13 cellular contexts compared by ENCODE assay signal in the genomic region with DNA sequence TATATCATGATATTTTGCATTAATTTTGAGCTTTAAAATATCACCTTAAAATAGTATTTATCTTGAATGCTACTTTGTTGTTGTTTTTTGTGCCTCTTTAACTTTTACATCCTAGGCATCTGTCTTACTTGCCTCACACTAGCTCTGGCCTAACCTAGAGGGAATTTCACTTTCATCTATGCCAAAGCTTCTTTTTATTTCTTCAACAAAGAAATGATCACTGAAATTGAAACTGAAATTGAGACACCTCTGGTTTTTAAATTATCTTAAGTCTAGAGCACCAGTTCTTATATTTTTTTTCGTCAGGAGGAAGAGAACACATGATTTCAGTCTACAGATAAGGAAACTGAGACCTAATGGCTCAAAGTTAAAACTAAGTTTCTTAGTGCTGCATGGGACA. TPM values are rescaled to one million over a fixed set of nuclear protein-coding genes. Genes with fewer than 3 reads are reported as not detected.
DNase-seq lines count a peak whose midpoint lies in the region; ATAC-seq and TF ChIP-seq lines count a peak whose summit lies in the region.
"Had no signal": no experiment of that assay in that cellular context is flagged by ENCODE, and none has a peak within 500 bp of the region (broad histone marks: within the 10 kb centered on the region; RNA-seq: fewer than 3 reads in every experiment).

No MANE protein-coding gene starts in this region.

- peak overlapping the region; percentile 2 for H3K4me3 Mint-ChIP-seq in activated CD4-positive, alpha-beta T cell treated with anti-CD3 and anti-CD28 coated beads, Interleukin-2, amount 10 ng/mL, durations not matched to agents 7 days and 5 days
- no peak overlapping the region for H3K4me3 Mint-ChIP-seq in activated T-helper 17 cell treated with anti-CD3 and anti-CD28 coated beads, Interleukin-2, amount 50 U/mL, for 72 hours
- H3K4me3 Mint-ChIP-seq: mesothelial cell of epicardium had no signal

- peaks cover 14 to 36% (median 34%) of the 10 kb centered on the region in 3 donors for H3K27me3 ChIP-seq in gastrocnemius medialis
- H3K27me3 ChIP-seq in Karpas-422 (ENCODE audit: low read length) = no peaks in the 10 kb centered on the region

- no peak overlapping the region for H3K27ac ChIP-seq in gastrocnemius medialis
- no peak overlapping the region for H3K27ac ChIP-seq in Karpas-422 (ENCODE audit: low read length)

- POLR2A ChIA-PET in activated CD4-positive, alpha-beta T cell treated with anti-CD3 and anti-CD28 coated beads, Interleukin-2, amount 10 ng/mL, durations not matched to agents 7 days and 5 days (lab: Charles Lee) = interaction anchor here (0.7 kb wide), 1 partner anchor 430 kb away, joined by 3 read pairs; no protein-coding TSS in a partner anchor

- H3K36me3 Mint-ChIP-seq in activated CD4-positive, alpha-beta T cell treated with anti-CD3 and anti-CD28 coated beads, Interleukin-2, amount 10 ng/mL, durations not matched to agents 7 days and 5 days (ENCODE audit: low read depth) = no peaks in the 10 kb centered on the region
- no peaks in the 10 kb centered on the region for H3K36me3 Mint-ChIP-seq in activated T-helper 17 cell treated with anti-CD3 and anti-CD28 coated beads, Interleukin-2, amount 50 U/mL, for 72 hours (ENCODE audit: low read depth)
- H3K36me3 Mint-ChIP-seq: mesothelial cell of epicardium had no signal

- H3K4me2 ChIP-seq in Karpas-422 (ENCODE audit: low read depth, low read length, poor library complexity, severe bottlenecking) = no peak overlapping the region

- no peaks in the 10 kb centered on the region for H3K9me3 ChIP-seq in gastrocnemius medialis
- no peaks in the 10 kb centered on the region for H3K9me3 ChIP-seq in Karpas-422 (ENCODE audit: low read length)

- no peaks in the 10 kb centered on the region for H3K79me2 ChIP-seq in Karpas-422 (ENCODE audit: low read length)

- CTCF ChIA-PET in activated CD4-positive, alpha-beta T cell treated with anti-CD3 and anti-CD28 coated beads, Interleukin-2, amount 10 ng/mL, durations not matched to agents 7 days and 5 days (lab: Charles Lee) = interaction anchor here (1.2 to 1.4 kb wide), 2 partner anchors 12 to 108 kb away, joined by 5 to 6 read pairs; no protein-coding TSS in a partner anchor

- H3K9ac ChIP-seq in Karpas-422 (ENCODE audit: low read length) = no peak overlapping the region

- H3K9me2 ChIP-seq in Karpas-422 (replicated peaks; ENCODE audit: insufficient read depth, low read length) = no peaks in the 10 kb centered on the region

- peak; percentile 92 for ATAC-seq in GM21576 (IDR thresholded peaks at IDR 0.05; ENCODE audit: unreplicated experiment)
- peak; percentile 89 for ATAC-seq in HG03095 (IDR thresholded peaks at IDR 0.05; ENCODE audit: unreplicated experiment)
- ATAC-seq in activated T-helper 17 cell treated with anti-CD3 and anti-CD28 coated beads, Interleukin-2, amount 50 U/mL, for 72 hours (replicated peaks) = peak; percentile 21
- no peak for ATAC-seq in gastrocnemius medialis
- ATAC-seq: HCT116, sciatic nerve had no signal

- H3K36me3 ChIP-seq in gastrocnemius medialis = no peaks in the 10 kb centered on the region
- no peaks in the 10 kb centered on the region for H3K36me3 ChIP-seq in Karpas-422 (ENCODE audit: insufficient read depth, low read length)

- H3K9me3 Mint-ChIP-seq in activated CD4-positive, alpha-beta T cell treated with anti-CD3 and anti-CD28 coated beads, Interleukin-2, amount 10 ng/mL, durations not matched to agents 7 days and 5 days = no peaks in the 10 kb centered on the region
- H3K9me3 Mint-ChIP-seq in activated T-helper 17 cell treated with anti-CD3 and anti-CD28 coated beads, Interleukin-2, amount 50 U/mL, for 72 hours = no peaks in the 10 kb centered on the region
- H3K9me3 Mint-ChIP-seq: mesothelial cell of epicardium had no signal

- H3K4me3 ChIP-seq in gastrocnemius medialis (no peak overlapping the region), Karpas-422 (ENCODE audit: low read length) (no peak overlapping the region)

- peak overlapping the region; percentile 66 for H3K27ac Mint-ChIP-seq in activated CD4-positive, alpha-beta T cell treated with anti-CD3 and anti-CD28 coated beads, Interleukin-2, amount 10 ng/mL, durations not matched to agents 7 days and 5 days
- no peak overlapping the region for H3K27ac Mint-ChIP-seq in activated T-helper 17 cell treated with anti-CD3 and anti-CD28 coated beads, Interleukin-2, amount 50 U/mL, for 72 hours
- H3K27ac Mint-ChIP-seq: mesothelial cell of epicardium had no signal

- no peak for TF ChIP-seq POLR2A in gastrocnemius medialis (IDR thresholded peaks at IDR 0.05)

- peaks cover 29% of the 10 kb centered on the region for H3K27me3 Mint-ChIP-seq in activated CD4-positive, alpha-beta T cell treated with anti-CD3 and anti-CD28 coated beads, Interleukin-2, amount 10 ng/mL, durations not matched to agents 7 days and 5 days
- H3K27me3 Mint-ChIP-seq in activated T-helper 17 cell treated with anti-CD3 and anti-CD28 coated beads, Interleukin-2, amount 50 U/mL, for 72 hours = peaks cover 31% of the 10 kb centered on the region

- no peak overlapping the region for H2AFZ ChIP-seq in Karpas-422 (ENCODE audit: low read length)

- in situ Hi-C loops in gastrocnemius medialis (cut with MboI; ENCODE audit: low sequenced_read_pairs in 4 of 4) = no loop called here

- peaks cover 0 to 7% of the 10 kb centered on the region in 2 donors for H3K4me1 ChIP-seq in gastrocnemius medialis
- H3K4me1 ChIP-seq in Karpas-422 (ENCODE audit: low read length) = no peaks in the 10 kb centered on the region

- no peak for DNase-seq in activated CD4-positive, alpha-beta T cell treated with anti-CD3 and anti-CD28 coated beads, Interleukin-2, amount 10 ng/mL, durations not matched to agents 7 days and 5 days
- no peak for DNase-seq in activated CD4-positive, alpha-beta T cell treated with anti-CD3 and anti-CD28 coated beads, Interleukin-2, amount 50 U/mL, for 1 hour
- DNase-seq in gastrocnemius medialis = no peak
- no peak for DNase-seq in Ammon's horn (ENCODE audit: low spot score)
- DNase-seq in Karpas-422 = no peak
- DNase-seq: 8988T, anterior cingulate cortex had no signal

- TF ChIP-seq CTCF in gastrocnemius medialis (IDR thresholded peaks at IDR 0.05 in 4 of 5, conservative IDR thresholded peaks at IDR 0.05 in 1 of 5) = no peak

- intact Hi-C loops in gastrocnemius medialis (cut with DNase I; ENCODE audit: low total_unique reads) = no loop called here

- peaks cover 43% of the 10 kb centered on the region for H3K4me1 Mint-ChIP-seq in activated CD4-positive, alpha-beta T cell treated with anti-CD3 and anti-CD28 coated beads, Interleukin-2, amount 10 ng/mL, durations not matched to agents 7 days and 5 days
- H3K4me1 Mint-ChIP-seq in activated T-helper 17 cell treated with anti-CD3 and anti-CD28 coated beads, Interleukin-2, amount 50 U/mL, for 72 hours = peaks cover 7% of the 10 kb centered on the region

- no peaks in the 10 kb centered on the region for H4K20me1 ChIP-seq in Karpas-422 (ENCODE audit: insufficient read depth, low read depth, low read length)

RNA-seq across cellular contexts. Expression of a gene that starts 3.5 kb away (rescaled TPM):
- total RNA-seq in activated CD4-positive, alpha-beta T cell treated with anti-CD3 and anti-CD28 coated beads, Interleukin-2, amount 10 ng/mL, durations not matched to agents 7 days and 5 days = 1 to 10 TPM; 1.6 to 1.7 TPM
- under 1 TPM; 0.17 to 0.29 TPM for total RNA-seq in activated T-helper 17 cell treated with anti-CD3 and anti-CD28 coated beads, Interleukin-2, amount 50 U/mL, for 72 hours
- total RNA-seq in gastrocnemius medialis = 1 to 10 TPM in 2 of 4 donors, under 1 TPM in 1, not detected in 1; 0.09 to 2.4 (median 1.4) TPM
- not detected in 2 replicates for total RNA-seq in Karpas-422 (2014; rRNA removed; shearing (Covaris generic); ENCODE audit: low replicate concordance)

Comparison
In these comparisons a context has a peak if more than half of its experiments do, and no peak if none do; other contexts are left out.
1. ATAC-seq: peak in GM21576 (single experiment), HG03095 (single experiment) and activated T-helper 17 cell treated with anti-CD3 and anti-CD28 coated beads, Interleukin-2, amount 50 U/mL, for 72 hours (single experiment); none in gastrocnemius medialis (0 of 2).